ENCODE assay signal across 11 cellular contexts in genomic region chr5:88226881-88227450, GRCh38. TPM values are rescaled to one million over a fixed set of nuclear protein-coding genes. Genes with fewer than 3 reads are reported as not detected.
DNase-seq lines count a peak whose midpoint lies in the region; ATAC-seq lines count a peak whose summit lies in the region.
"Had no signal": no experiment of that assay in that cellular context is flagged by ENCODE, and none has a peak within 500 bp of the region (broad histone marks: within the 10 kb centered on the region; RNA-seq: fewer than 3 reads in every experiment).

No MANE protein-coding gene starts in this region.

- H3K4me1 Mint-ChIP-seq in T-helper 2 cell treated with Interferon-gamma antibody and Interleukin-4, amounts not matched to agents 5 μg/mL and 100 μg/mL, for 36 hours (ENCODE audit: low read depth) = peaks cover 5% of the 10 kb centered on the region
- H3K4me1 Mint-ChIP-seq in natural killer cell treated with Interleukin-12 subunit alpha and Interleukin-12 subunit beta and Interleukin-15 and Interleukin-18, amount 100 ng/mL, for 72 hours (ENCODE audit: low read depth in 2 of 2) = peaks cover 10 to 13% of the 10 kb centered on the region in 2 donors

- H3K4me3 Mint-ChIP-seq in T-helper 2 cell treated with Interferon-gamma antibody and Interleukin-4, amounts not matched to agents 5 μg/mL and 100 μg/mL, for 36 hours = no peak overlapping the region
- no peak overlapping the region for H3K4me3 Mint-ChIP-seq in natural killer cell treated with Interleukin-12 subunit alpha and Interleukin-12 subunit beta and Interleukin-15 and Interleukin-18, amount 100 ng/mL, for 72 hours
- H3K4me3 Mint-ChIP-seq: activated naive CD8-positive, alpha-beta T cell had no signal

- H3K27ac Mint-ChIP-seq in T-helper 2 cell treated with Interferon-gamma antibody and Interleukin-4, amounts not matched to agents 5 μg/mL and 100 μg/mL, for 36 hours = peak overlapping the region; percentile 24
- peak overlapping the region; percentile 37 to 76 for H3K27ac Mint-ChIP-seq in natural killer cell treated with Interleukin-12 subunit alpha and Interleukin-12 subunit beta and Interleukin-15 and Interleukin-18, amount 100 ng/mL, for 72 hours
- H3K27ac Mint-ChIP-seq: activated naive CD8-positive, alpha-beta T cell had no signal

- no peaks in the 10 kb centered on the region for H3K27me3 Mint-ChIP-seq in T-helper 2 cell treated with Interferon-gamma antibody and Interleukin-4, amounts not matched to agents 5 μg/mL and 100 μg/mL, for 36 hours (ENCODE audit: low read depth)
- H3K27me3 Mint-ChIP-seq in natural killer cell treated with Interleukin-12 subunit alpha and Interleukin-12 subunit beta and Interleukin-15 and Interleukin-18, amount 100 ng/mL, for 72 hours = no peaks in the 10 kb centered on the region
- H3K27me3 Mint-ChIP-seq: activated naive CD8-positive, alpha-beta T cell had no signal

- H3K36me3 Mint-ChIP-seq in T-helper 2 cell treated with Interferon-gamma antibody and Interleukin-4, amounts not matched to agents 5 μg/mL and 100 μg/mL, for 36 hours (ENCODE audit: low read depth) = peaks cover 10% of the 10 kb centered on the region
- peaks cover 8% of the 10 kb centered on the region for H3K36me3 Mint-ChIP-seq in natural killer cell treated with Interleukin-12 subunit alpha and Interleukin-12 subunit beta and Interleukin-15 and Interleukin-18, amount 100 ng/mL, for 72 hours

- peak; percentile 88 for ATAC-seq in GM21529 (IDR thresholded peaks at IDR 0.05; ENCODE audit: unreplicated experiment)
- peak; percentile 78 for ATAC-seq in HG03103 (IDR thresholded peaks at IDR 0.05; ENCODE audit: low read depth, unreplicated experiment)
- ATAC-seq in natural killer cell treated with Interleukin-12 subunit alpha and Interleukin-12 subunit beta and Interleukin-15 and Interleukin-18, amount 100 ng/mL, for 72 hours = peak; percentile 53 to 73
- ATAC-seq: left cardiac atrium had no signal

- DNase-seq in T-helper 2 cell treated with Interferon-gamma antibody and Interleukin-4, amounts not matched to agents 5 μg/mL and 100 μg/mL, for 36 hours (ENCODE audit: low spot score) = no peak
- DNase-seq in T-helper 2 cell (no peak), iPS-NIHi11 (ENCODE audit: low spot score) (no peak), COLO829 (ENCODE audit: low spot score) (no peak), NCI-H187 (lab: John Stamatoyannopoulos, UW) (no peak)
- no peak for DNase-seq in natural killer cell treated with Interleukin-12 subunit alpha and Interleukin-12 subunit beta and Interleukin-15 and Interleukin-18, amount 100 ng/mL, for 72 hours (ENCODE audit: low spot score)
- DNase-seq: activated CD4-positive, alpha-beta T cell treated with anti-CD3 and anti-CD28 coated beads for 1 hour; left cardiac atrium had no signal

- no peaks in the 10 kb centered on the region for H3K9me3 Mint-ChIP-seq in T-helper 2 cell treated with Interferon-gamma antibody and Interleukin-4, amounts not matched to agents 5 μg/mL and 100 μg/mL, for 36 hours
- H3K9me3 Mint-ChIP-seq in natural killer cell treated with Interleukin-12 subunit alpha and Interleukin-12 subunit beta and Interleukin-15 and Interleukin-18, amount 100 ng/mL, for 72 hours = no peaks in the 10 kb centered on the region

RNA-seq across cellular contexts. Expression of gene TMEM161B, which starts 41.7 kb away (rescaled TPM):
- total RNA-seq in natural killer cell treated with Interleukin-12 subunit alpha and Interleukin-12 subunit beta and Interleukin-15 and Interleukin-18, amount 100 ng/mL, for 72 hours = 10 to 100 TPM; 23.0 to 30.5 TPM
